In genomic region chr3:79263423-79263822, GRCh38 we compare ENCODE assay signal across 22 cellular contexts.
A peak's percentile ranks its signal among the peaks of the same experiment; 100 is the strongest.
DNase-seq lines count a peak whose midpoint lies in the region; ATAC-seq and TF ChIP-seq lines count a peak whose summit lies in the region.
"Had no signal": no experiment of that assay in that cellular context is flagged by ENCODE, and none has a peak within 500 bp of the region (broad histone marks: within the 10 kb centered on the region; RNA-seq: fewer than 3 reads in every experiment).

No MANE protein-coding gene starts in this region.

- no peak overlapping the region for H2AK9ac ChIP-seq in IMR-90 (replicated peaks; ENCODE audit: low read depth, low read length, poor library complexity)

- TF ChIP-seq CTCF in IMR-90 (conservative IDR thresholded peaks at IDR 0.05; ENCODE audit: low read depth, low read length) (no peak), NB4 (IDR thresholded peaks at IDR 0.05; ENCODE audit: low read depth, low read length) (no peak), choroid plexus epithelial cell (conservative IDR thresholded peaks at IDR 0.05; ENCODE audit: low read depth, low read length) (no peak)

- no peaks in the 10 kb centered on the region for H3K79me1 ChIP-seq in IMR-90 (ENCODE audit: low read depth in 1 of 2, low read length in 2 of 2)

- no peak for TF ChIP-seq RAD21 in IMR-90 (IDR thresholded peaks at IDR 0.05; ENCODE audit: low read length)

- H3K27ac ChIP-seq in IMR-90 (ENCODE audit: insufficient read depth, low read length), result no peak overlapping the region
- H3K27ac ChIP-seq: HL-60, Peyer's patch, SJCRH30 had no signal

- no peak overlapping the region for H4K5ac ChIP-seq in IMR-90 (ENCODE audit: low read depth, low read length)

- H3K56ac ChIP-seq in IMR-90 (ENCODE audit: extremely low read depth, insufficient read depth, low read length), result no peak overlapping the region

- no peak overlapping the region for H3K14ac ChIP-seq in IMR-90 (replicated peaks; ENCODE audit: low read depth, low read length)

- no peak overlapping the region for H2BK5ac ChIP-seq in IMR-90 (ENCODE audit: low read depth, low read length, poor library complexity, severe bottlenecking)

- H2AK5ac ChIP-seq in IMR-90 (ENCODE audit: low read depth, low read length), result peak overlapping the region; percentile 16; the same call in 1 of the 2 replicates

- CTCF ChIA-PET in IMR-90 (lab: Yijun Ruan, JAX), result interaction anchor here (0.8 to 1.3 kb wide), 2 partner anchors 98 to 482 kb away, joined by 3 to 4 read pairs; no protein-coding TSS in a partner anchor

- H3K9me1 ChIP-seq in IMR-90 (ENCODE audit: insufficient read depth, low read length), result no peaks in the 10 kb centered on the region

- H2BK120ac ChIP-seq in IMR-90 (ENCODE audit: low read depth, low read length), result no peak overlapping the region

- no peaks in the 10 kb centered on the region for H3K4me1 ChIP-seq in IMR-90 (ENCODE audit: control insufficient read depth, insufficient read depth, low read length)
- H3K4me1 ChIP-seq: Caco-2, Peyer's patch, SJCRH30 had no signal

- no peaks in the 10 kb centered on the region for H4K20me1 ChIP-seq in IMR-90 (ENCODE audit: insufficient read depth, low read length)

- H3K4ac ChIP-seq in IMR-90 (ENCODE audit: low read depth, low read length), result no peak overlapping the region

- no peak overlapping the region for H4K91ac ChIP-seq in IMR-90 (ENCODE audit: insufficient read depth, low read depth, low read length)

- H3K4me1 Mint-ChIP-seq in activated T-helper 1 cell treated with anti-CD3 and anti-CD28 coated beads, Interleukin-12 subunit alpha, Interleukin-12 subunit beta, Interleukin-2, Interleukin-4 antibody, amounts not matched to agents 30 ng/mL and 10 ng/mL and 1 ng/mL, durations not matched to agents 14 hours and 24 hours and 36 hours (ENCODE audit: low read depth), result no peaks in the 10 kb centered on the region

- H2AFZ ChIP-seq in IMR-90 (replicated peaks; ENCODE audit: low read length, poor library complexity), result no peak overlapping the region

- H3K27me3 Mint-ChIP-seq in activated T-helper 1 cell treated with anti-CD3 and anti-CD28 coated beads, Interleukin-12 subunit alpha, Interleukin-12 subunit beta, Interleukin-2, Interleukin-4 antibody, amounts not matched to agents 30 ng/mL and 10 ng/mL and 1 ng/mL, durations not matched to agents 14 hours and 24 hours and 36 hours (ENCODE audit: insufficient read depth), result no peaks in the 10 kb centered on the region

- H2BK15ac ChIP-seq in IMR-90 (ENCODE audit: low read depth, low read length), result no peak overlapping the region

- peaks cover 2% of the 10 kb centered on the region for H3K9me3 Mint-ChIP-seq in activated T-helper 1 cell treated with anti-CD3 and anti-CD28 coated beads, Interleukin-12 subunit alpha, Interleukin-12 subunit beta, Interleukin-2, Interleukin-4 antibody, amounts not matched to agents 30 ng/mL and 10 ng/mL and 1 ng/mL, durations not matched to agents 14 hours and 24 hours and 36 hours

- H3K9me3 ChIP-seq in IMR-90 (ENCODE audit: control insufficient read depth, insufficient read depth, low read length), result no peaks in the 10 kb centered on the region
- H3K9me3 ChIP-seq: Caco-2, Peyer's patch, SJCRH30 had no signal

- ATAC-seq in IMR-90 (ENCODE audit: low read depth), result 0 out of 2 replicates have a peak, but pooled peaks have one; percentile 29
- ATAC-seq: CD8-positive, alpha-beta T cell; GM12878; HCT116; SK-N-SH treated with all-trans-retinoic acid at 6 μM for 48 hours had no signal

- WGBS in IMR-90 (ENCODE audit: extremely low coverage in 2 of 2, insufficient read length in 1 of 2), 2 experiments, result 25% methylated on average over 1 of the region's 1 CpG; no CpG with 5 or more reads in 1 of the 2 experiments

- no peak overlapping the region for H2BK20ac ChIP-seq in IMR-90 (ENCODE audit: low read depth, low read length)

- in situ Hi-C loops in IMR-90 (cut with MboI; ENCODE audit: low sequenced_read_pairs), result no loop called here

- TF ChIP-seq POLR2A in IMR-90 (IDR thresholded peaks at IDR 0.05; ENCODE audit: low read depth, low read length) (no peak), NB4 (IDR thresholded peaks at IDR 0.05; ENCODE audit: extremely low read depth, insufficient read length) (no peak)

- no peak overlapping the region for H3K4me3 Mint-ChIP-seq in activated T-helper 1 cell treated with anti-CD3 and anti-CD28 coated beads, Interleukin-12 subunit alpha, Interleukin-12 subunit beta, Interleukin-2, Interleukin-4 antibody, amounts not matched to agents 30 ng/mL and 10 ng/mL and 1 ng/mL, durations not matched to agents 14 hours and 24 hours and 36 hours
- H3K4me3 Mint-ChIP-seq: CD8-positive, alpha-beta T cell had no signal

- BruUV-seq in IMR-90 (replicated peaks; lab: Mats Ljungman, UMichigan), result no TSS peak

- no peak overlapping the region for H3K23ac ChIP-seq in IMR-90 (ENCODE audit: low read depth, low read length)

- no peak overlapping the region for H4K8ac ChIP-seq in IMR-90 (ENCODE audit: low read depth in 2 of 2, low read length in 2 of 2)

- intact Hi-C loops in IMR-90 (cut with micrococcal nuclease), result no loop called here
- intact Hi-C loops in activated T-helper 1 cell treated with anti-CD3 and anti-CD28 coated beads, Interleukin-12 subunit alpha, Interleukin-12 subunit beta, Interleukin-2, Interleukin-4 antibody, amounts not matched to agents 30 ng/mL and 10 ng/mL and 1 ng/mL, durations not matched to agents 14 hours and 24 hours and 36 hours (cut with micrococcal nuclease), result no loop called here

- no peaks in the 10 kb centered on the region for H3K36me3 ChIP-seq in IMR-90 (ENCODE audit: control insufficient read depth, insufficient read depth, low read length)
- H3K36me3 ChIP-seq: Peyer's patch, SJCRH30 had no signal

- dilution Hi-C loops in IMR-90 (cut with HindIII; ENCODE audit: low sequenced_read_pairs, unreplicated experiment), result no loop called here

- no peak overlapping the region for H3K4me3 ChIP-seq in IMR-90 (ENCODE audit: insufficient read depth, low read depth, low read length)
- H3K4me3 ChIP-seq in NB4 (ENCODE audit: low read depth, low read length), result no peak overlapping the region
- no peak overlapping the region for H3K4me3 ChIP-seq in choroid plexus epithelial cell (ENCODE audit: low read depth, low read length)
- H3K4me3 ChIP-seq: GM12878, Peyer's patch, SJCRH30 had no signal

- no peak overlapping the region for H3K18ac ChIP-seq in IMR-90 (ENCODE audit: low read depth, low read length)

- POLR2A ChIA-PET in IMR-90 (lab: Charles Lee; ENCODE audit: unreplicated experiment), result no interaction called here

- H3K9ac ChIP-seq in IMR-90 (ENCODE audit: low read depth, low read length), result no peak overlapping the region

- H3K27ac Mint-ChIP-seq in activated T-helper 1 cell treated with anti-CD3 and anti-CD28 coated beads, Interleukin-12 subunit alpha, Interleukin-12 subunit beta, Interleukin-2, Interleukin-4 antibody, amounts not matched to agents 30 ng/mL and 10 ng/mL and 1 ng/mL, durations not matched to agents 14 hours and 24 hours and 36 hours, result no peak overlapping the region
- H3K27ac Mint-ChIP-seq: CD8-positive, alpha-beta T cell had no signal

- no peaks in the 10 kb centered on the region for H3K36me3 Mint-ChIP-seq in activated T-helper 1 cell treated with anti-CD3 and anti-CD28 coated beads, Interleukin-12 subunit alpha, Interleukin-12 subunit beta, Interleukin-2, Interleukin-4 antibody, amounts not matched to agents 30 ng/mL and 10 ng/mL and 1 ng/mL, durations not matched to agents 14 hours and 24 hours and 36 hours (ENCODE audit: low read depth)
- H3K36me3 Mint-ChIP-seq: CD8-positive, alpha-beta T cell had no signal

- DNase-seq in IMR-90, result no peak
- DNase-seq in NB4 (ENCODE audit: low read depth), result peak; percentile 7
- DNase-seq in choroid plexus epithelial cell (ENCODE audit: low read depth), result peak; percentile 41
- DNase-seq in iris pigment epithelial cell (ENCODE audit: low read depth), result peak; percentile 44
- no peak for DNase-seq in NK-92 (lab: John Stamatoyannopoulos, UW; ENCODE audit: unreplicated experiment)
- DNase-seq in activated T-helper 1 cell treated with anti-CD3 and anti-CD28 coated beads, Interleukin-12 subunit alpha, Interleukin-12 subunit beta, Interleukin-2, Interleukin-4 antibody, amounts not matched to agents 30 ng/mL and 10 ng/mL and 1 ng/mL, durations not matched to agents 14 hours and 24 hours and 36 hours (ENCODE audit: low spot score), result no peak
- DNase-seq in SW 1271 (lab: John Stamatoyannopoulos, UW), result no peak
- DNase-seq: C1 segment of cervical spinal cord; Caco-2; CD8-positive, alpha-beta T cell; GDM1; NCI-H1694; NCI-H2081; NCI-H2227 treated with DMSO at 0.1 percent for 48 hours; NCI-H526 treated with DMSO at 0.1 percent for 48 hours; OCI-M1; Peyer's patch; SJCRH30 had no signal

- H3K4me2 ChIP-seq in IMR-90 (ENCODE audit: low read depth, low read length), result no peak overlapping the region

- H3K27me3 ChIP-seq in IMR-90 (ENCODE audit: control insufficient read depth, insufficient read depth, low read length), result no peaks in the 10 kb centered on the region
- H3K27me3 ChIP-seq: Peyer's patch, SJCRH30 had no signal

TF ChIP-seq in IMR-90, 13 proteins besides CTCF, POLR2A, EP300 and RAD21:
- TF ChIP-seq CEBPB (IDR thresholded peaks at IDR 0.05; ENCODE audit: low read depth, low read length), result 0 out of 2 replicates have a peak, but pooled peaks have one; percentile 23
- TF ChIP-seq RCOR1 (IDR thresholded peaks at IDR 0.05; ENCODE audit: insufficient replicate concordance, low read length), result no peak
TF ChIP-seq in IMR-90: peak in this region for 1.

Comparison
In these comparisons a context has a peak if more than half of its experiments do, and no peak if none do; other contexts are left out.
1. DNase-seq: peak in NB4 (single experiment), choroid plexus epithelial cell (single experiment) and iris pigment epithelial cell (single experiment); none in IMR-90 (single experiment), NK-92 (single experiment), activated T-helper 1 cell treated with anti-CD3 and anti-CD28 coated beads, Interleukin-12 subunit alpha, Interleukin-12 subunit beta, Interleukin-2, Interleukin-4 antibody, amounts not matched to agents 30 ng/mL and 10 ng/mL and 1 ng/mL, durations not matched to agents 14 hours and 24 hours and 36 hours (single experiment) and SW 1271 (0 of 2).